ENCODE assay signal across 19 cellular contexts in the genomic region with DNA sequence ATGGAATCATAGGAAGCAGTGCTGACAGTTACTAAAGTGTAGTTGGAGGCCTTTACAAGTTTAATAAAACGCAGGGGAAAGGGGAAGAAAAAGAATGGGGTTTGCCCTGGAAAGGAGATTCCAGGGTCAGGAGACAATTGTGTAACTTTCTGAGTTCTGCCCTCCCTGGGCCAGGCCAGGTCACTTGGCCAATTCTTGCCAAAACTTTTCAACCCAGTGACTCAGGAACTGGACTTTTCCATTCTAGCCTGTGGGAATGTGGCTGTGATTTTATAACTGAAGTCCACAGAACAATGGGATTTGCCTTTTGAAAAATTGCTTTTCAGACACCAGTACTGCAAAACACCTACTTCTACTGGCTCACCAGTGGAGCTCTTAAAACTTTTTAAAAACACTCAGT.
A peak's percentile ranks its signal among the peaks of the same experiment; 100 is the strongest.
DNase-seq lines count a peak whose midpoint lies in the region; ATAC-seq, FAIRE-seq and TF ChIP-seq lines count a peak whose summit lies in the region.
"Had no signal": no experiment of that assay in that cellular context is flagged by ENCODE, and none has a peak within 500 bp of the region (broad histone marks: within the 10 kb centered on the region; RNA-seq: fewer than 3 reads in every experiment).

No MANE protein-coding gene starts in this region.

- no peak for TF ChIP-seq EP300 in A549 (IDR thresholded peaks at IDR 0.05)

- WGBS in A549 (ENCODE audit: missing lambda C conversion rate), result 41% methylated on average over 1 of the region's 1 CpG

- TF ChIP-seq POLR2A in A549 (IDR thresholded peaks at IDR 0.05; ENCODE audit: low read length), result no peak

- CTCF ChIA-PET in A549 (lab: Yijun Ruan, JAX), result no interaction called here
- CTCF ChIA-PET in CD8-positive, alpha-beta T cell (lab: Charles Lee), result no interaction called here

- no peaks in the 10 kb centered on the region for H3K36me3 ChIP-seq in CD8-positive, alpha-beta T cell (ENCODE audit: insufficient read depth, low read length)
- H3K36me3 ChIP-seq: spleen had no signal

- TF ChIP-seq CTCF in A549 (IDR thresholded peaks at IDR 0.05), result no peak
- TF ChIP-seq CTCF in nephron (IDR thresholded peaks at IDR 0.05; ENCODE audit: unreplicated experiment in 3 of 3), result no peak
- no peak for TF ChIP-seq CTCF in CD8-positive, alpha-beta T cell (IDR thresholded peaks at IDR 0.05)

- no peaks in the 10 kb centered on the region for H3K36me3 Mint-ChIP-seq in T-helper 17 cell (ENCODE audit: low read depth)
- no peaks in the 10 kb centered on the region for H3K36me3 Mint-ChIP-seq in nephron (ENCODE audit: low read depth)
- no peaks in the 10 kb centered on the region for H3K36me3 Mint-ChIP-seq in CD8-positive, alpha-beta T cell
- H3K36me3 Mint-ChIP-seq: IgD-negative memory B cell had no signal

- peaks cover 27% of the 10 kb centered on the region for H3K4me1 ChIP-seq in A549
- H3K4me1 ChIP-seq in CD8-positive, alpha-beta T cell (ENCODE audit: insufficient read depth, low read length), result no peaks in the 10 kb centered on the region
- H3K4me1 ChIP-seq: testis had no signal

- H3K27ac Mint-ChIP-seq in T-helper 17 cell (peak overlapping the region; percentile 27), nephron (peak overlapping the region; percentile 81 to 88 (median 86))
- no peak overlapping the region for H3K27ac Mint-ChIP-seq in CD8-positive, alpha-beta T cell
- H3K27ac Mint-ChIP-seq: activated naive CD4-positive, alpha-beta T cell treated with anti-CD3 and anti-CD28 coated beads, Interleukin-2, amount 10 ng/mL, durations not matched to agents 7 days and 5 days; IgD-negative memory B cell; nephron progenitor cell had no signal

- H3K4me2 ChIP-seq in A549, result 0 out of 3 replicates have a peak overlapping the region, but pooled peaks have one; percentile 7

- H3K9me3 ChIP-seq in A549 (no peaks in the 10 kb centered on the region), T-helper 17 cell (ENCODE audit: control insufficient read depth, low read length, poor library complexity, severe bottlenecking) (no peaks in the 10 kb centered on the region)
- no peaks in the 10 kb centered on the region for H3K9me3 ChIP-seq in CD8-positive, alpha-beta T cell (ENCODE audit: low read length)
- H3K9me3 ChIP-seq: spleen, testis had no signal

- H3K27me3 ChIP-seq in CD8-positive, alpha-beta T cell (ENCODE audit: insufficient read depth, low read length), result no peaks in the 10 kb centered on the region
- H3K27me3 ChIP-seq: spleen, testis had no signal

- peak overlapping the region in 1 of 2 experiments; percentile 48; a peak in 2 of 6 replicates for H3K27ac ChIP-seq in A549
- no peak overlapping the region for H3K27ac ChIP-seq in CD8-positive, alpha-beta T cell (ENCODE audit: low read depth, low read length)
- H3K27ac ChIP-seq: testis had no signal

- H3K4me1 Mint-ChIP-seq in T-helper 17 cell, result peaks cover 11% of the 10 kb centered on the region
- H3K4me1 Mint-ChIP-seq in nephron, result peaks cover 37% of the 10 kb centered on the region
- H3K4me1 Mint-ChIP-seq in CD8-positive, alpha-beta T cell (ENCODE audit: low read depth), result no peaks in the 10 kb centered on the region

- H3K9me3 Mint-ChIP-seq in nephron, result no peaks in the 10 kb centered on the region
- no peaks in the 10 kb centered on the region for H3K9me3 Mint-ChIP-seq in CD8-positive, alpha-beta T cell
- H3K9me3 Mint-ChIP-seq: activated naive CD4-positive, alpha-beta T cell treated with anti-CD3 and anti-CD28 coated beads, Interleukin-2, amount 10 ng/mL, durations not matched to agents 7 days and 5 days; IgD-negative memory B cell; nephron progenitor cell had no signal

- intact Hi-C loops in CD8-positive, alpha-beta T cell (cut with DNase I, micrococcal nuclease), result no loop called here

- POLR2A ChIA-PET in A549 (lab: Yijun Ruan, JAX), result no interaction called here
- POLR2A ChIA-PET in CD8-positive, alpha-beta T cell (lab: Charles Lee), result no interaction called here

- DNase-seq in A549 (ENCODE audit: low read depth in 1 of 2, low spot score in 1 of 2) (no peak), T-helper 17 cell (no peak), glomerular visceral epithelial cell (ENCODE audit: extremely low spot score) (peak; percentile 36), iPS-NIHi7 (ENCODE audit: extremely low spot score) (no peak), cerebellum (ENCODE audit: low spot score) (no peak)
- no peak for DNase-seq in CD8-positive, alpha-beta T cell
- DNase-seq: ACHN; activated CD8-positive, alpha-beta memory T cell treated with anti-CD3 and anti-CD28 coated beads for 24 hours; activated naive CD4-positive, alpha-beta T cell treated with anti-CD3 and anti-CD28 coated beads, Interleukin-2, amount 10 ng/mL, durations not matched to agents 7 days and 5 days; kidney glomerular epithelial cell; NCI-H1436; NCI-H526; nephron progenitor cell; SIG-M5; spleen; testis had no signal

- FAIRE-seq in A549 (lab: Jason Lieb, UNC), result no peak

- TF ChIP-seq RAD21 in A549 (conservative IDR thresholded peaks at IDR 0.05 in 1 of 2, IDR thresholded peaks at IDR 0.05 in 1 of 2), result no peak

- H3K27me3 Mint-ChIP-seq in T-helper 17 cell (no peaks in the 10 kb centered on the region), nephron (ENCODE audit: low read depth) (peaks cover 5% of the 10 kb centered on the region)
- H3K27me3 Mint-ChIP-seq in CD8-positive, alpha-beta T cell (ENCODE audit: low read depth), result peaks cover 3% of the 10 kb centered on the region
- H3K27me3 Mint-ChIP-seq: IgD-negative memory B cell had no signal

- ATAC-seq in A549 (peak in 1 of 2 experiments; percentile 39; a peak in 1 of 6 replicates), T-helper 17 cell (no peak), SK-N-SH treated with all-trans-retinoic acid at 6 μM for 48 hours (no peak)
- no peak for ATAC-seq in CD8-positive, alpha-beta T cell

- no peak overlapping the region for H3K4me3 ChIP-seq in A549
- no peak overlapping the region for H3K4me3 ChIP-seq in CD8-positive, alpha-beta T cell (ENCODE audit: low read depth, low read length)
- H3K4me3 ChIP-seq: spleen, testis had no signal

- no peak overlapping the region for H3K4me3 Mint-ChIP-seq in T-helper 17 cell
- no peak overlapping the region for H3K4me3 Mint-ChIP-seq in nephron
- H3K4me3 Mint-ChIP-seq in CD8-positive, alpha-beta T cell, result no peak overlapping the region
- H3K4me3 Mint-ChIP-seq: activated naive CD4-positive, alpha-beta T cell treated with anti-CD3 and anti-CD28 coated beads, Interleukin-2, amount 10 ng/mL, durations not matched to agents 7 days and 5 days; IgD-negative memory B cell; nephron progenitor cell had no signal

TF ChIP-seq in A549, 52 proteins besides CTCF, POLR2A, EP300 and RAD21:
- TF ChIP-seq, protein P1, sequence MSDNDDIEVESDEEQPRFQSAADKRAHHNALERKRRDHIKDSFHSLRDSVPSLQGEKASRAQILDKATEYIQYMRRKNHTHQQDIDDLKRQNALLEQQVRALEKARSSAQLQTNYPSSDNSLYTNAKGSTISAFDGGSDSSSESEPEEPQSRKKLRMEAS (IDR thresholded peaks at IDR 0.05), result no peak
- peak in 1 of 2 experiments; percentile 31; a peak in 1 of 4 replicates for TF ChIP-seq CEBPB (IDR thresholded peaks at IDR 0.05)
- no peak for TF ChIP-seq ZNF302 (CRISPR knock-in tag; IDR thresholded peaks at IDR 0.05)
- no peak for TF ChIP-seq KDM1A (IDR thresholded peaks at IDR 0.05; ENCODE audit: low read depth)

TF ChIP-seq in SK-N-SH treated with all-trans-retinoic acid at 6 μM for 48 hours, 23 proteins besides CTCF, POLR2A, EP300 and RAD21 (continues in another document):
- TF ChIP-seq ZC3H10 (CRISPR knock-in tag; IDR thresholded peaks at IDR 0.05) (no peak), CSDC2 (CRISPR knock-in tag; IDR thresholded peaks at IDR 0.05) (no peak), ISL1 (CRISPR knock-in tag; IDR thresholded peaks at IDR 0.05) (no peak), GLIS3 (CRISPR knock-in tag; IDR thresholded peaks at IDR 0.05) (no peak), ZNF8 (CRISPR knock-in tag; IDR thresholded peaks at IDR 0.05) (no peak), PPARA (CRISPR knock-in tag; IDR thresholded peaks at IDR 0.05; ENCODE audit: borderline replicate concordance) (no peak), OSR1 (CRISPR knock-in tag; IDR thresholded peaks at IDR 0.05) (no peak), ZNF70 (CRISPR knock-in tag; IDR thresholded peaks at IDR 0.05) (no peak), ZNF565 (CRISPR knock-in tag; conservative IDR thresholded peaks at IDR 0.05; ENCODE audit: low read depth) (no peak), SNAI2 (CRISPR knock-in tag; IDR thresholded peaks at IDR 0.05) (no peak), TCF4 (CRISPR knock-in tag; IDR thresholded peaks at IDR 0.05; ENCODE audit: borderline replicate concordance) (no peak), ARNTL (CRISPR knock-in tag; IDR thresholded peaks at IDR 0.05; ENCODE audit: borderline replicate concordance, low read depth) (no peak), ZFP3 (CRISPR knock-in tag; IDR thresholded peaks at IDR 0.05) (no peak), BACH2 (CRISPR knock-in tag; IDR thresholded peaks at IDR 0.05; ENCODE audit: borderline replicate concordance) (no peak), TOX (CRISPR knock-in tag; IDR thresholded peaks at IDR 0.05; ENCODE audit: borderline replicate concordance) (no peak), ZFP30 (CRISPR knock-in tag; IDR thresholded peaks at IDR 0.05) (no peak)
- TF ChIP-seq, protein P2, sequence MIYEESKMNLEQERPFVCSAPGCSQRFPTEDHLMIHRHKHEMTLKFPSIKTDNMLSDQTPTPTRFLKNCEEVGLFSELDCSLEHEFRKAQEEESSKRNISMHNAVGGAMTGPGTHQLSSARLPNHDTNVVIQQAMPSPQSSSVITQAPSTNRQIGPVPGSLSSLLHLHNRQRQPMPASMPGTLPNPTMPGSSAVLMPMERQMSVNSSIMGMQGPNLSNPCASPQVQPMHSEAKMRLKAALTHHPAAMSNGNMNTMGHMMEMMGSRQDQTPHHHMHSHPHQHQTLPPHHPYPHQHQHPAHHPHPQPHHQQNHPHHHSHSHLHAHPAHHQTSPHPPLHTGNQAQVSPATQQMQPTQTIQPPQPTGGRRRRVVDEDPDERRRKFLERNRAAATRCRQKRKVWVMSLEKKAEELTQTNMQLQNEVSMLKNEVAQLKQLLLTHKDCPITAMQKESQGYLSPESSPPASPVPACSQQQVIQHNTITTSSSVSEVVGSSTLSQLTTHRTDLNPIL (CRISPR knock-in tag; IDR thresholded peaks at IDR 0.05; ENCODE audit: low read depth), result no peak
